Comparison of ENCODE assay signal across 13 cellular contexts in the genomic region with DNA sequence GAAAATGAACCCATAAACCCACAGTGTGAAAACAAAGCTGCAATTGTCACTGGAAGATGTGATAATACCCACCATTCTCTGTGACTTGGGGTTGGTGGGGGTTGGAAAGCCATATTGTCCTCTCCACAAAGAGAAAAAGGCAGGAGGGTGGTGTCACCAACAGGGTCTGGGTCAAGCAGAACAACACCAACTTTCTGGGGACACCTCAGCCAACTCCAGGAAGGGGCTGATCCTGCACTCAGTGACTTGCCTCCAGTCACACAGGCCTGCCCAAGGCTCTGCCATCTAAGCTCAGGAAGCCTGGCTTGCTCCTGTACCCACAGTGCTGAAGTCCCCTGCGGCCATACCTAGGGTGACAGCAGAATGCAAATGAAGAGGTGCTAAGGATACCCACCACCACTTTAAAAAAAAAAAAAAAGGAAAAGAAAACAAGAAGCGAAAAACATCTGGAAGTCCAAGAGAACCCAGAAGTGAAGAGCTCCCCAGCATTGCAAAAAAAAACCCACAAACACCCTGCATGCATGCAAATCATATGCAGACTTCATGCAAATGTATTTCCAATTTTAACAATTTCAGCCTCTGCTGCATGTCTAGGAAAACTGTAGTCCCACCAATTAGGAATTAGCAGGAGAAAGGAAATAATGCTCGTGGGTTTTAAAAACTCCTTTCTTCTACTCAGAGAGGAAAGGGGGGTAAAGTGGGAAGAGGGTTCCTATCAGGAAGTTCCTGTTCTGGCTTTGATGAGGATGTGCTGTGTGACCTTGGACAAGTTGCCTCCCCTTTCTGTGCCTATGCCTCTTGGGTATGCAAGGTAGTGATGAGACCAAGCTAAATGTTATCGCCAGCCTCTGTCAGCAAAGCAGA.
A peak's percentile ranks its signal among the peaks of the same experiment; 100 is the strongest.
DNase-seq lines count a peak whose midpoint lies in the region; ATAC-seq, FAIRE-seq and TF ChIP-seq lines count a peak whose summit lies in the region.
"Had no signal": no experiment of that assay in that cellular context is flagged by ENCODE, and none has a peak within 500 bp of the region (broad histone marks: within the 10 kb centered on the region; RNA-seq: fewer than 3 reads in every experiment).

No MANE protein-coding gene starts in this region.

- no peaks in the 10 kb centered on the region for H3K36me3 ChIP-seq in CD8-positive, alpha-beta T cell (ENCODE audit: insufficient read depth, low read length)
- H3K36me3 ChIP-seq in kidney (ENCODE audit: control insufficient read depth in 1 of 2, insufficient read depth in 2 of 2, low read length in 2 of 2): no peaks in the 10 kb centered on the region
- H3K36me3 ChIP-seq: uterus had no signal

- DNase-seq in CD8-positive, alpha-beta T cell: no peak
- DNase-seq in GM19239 (ENCODE audit: insufficient read length, low spot score) (peak; percentile 36), midbrain (lab: John Stamatoyannopoulos, UW) (peak; percentile 52), left cardiac atrium (no peak), kidney (no peak)
- peak; percentile 38 for DNase-seq in activated CD8-positive, alpha-beta T cell treated with anti-CD3 and anti-CD28 coated beads for 36 hours
- DNase-seq: effector CD8-positive, alpha-beta T cell; heart right ventricle; mesenchymal stem cell; NCI-H2081 treated with DMSO at 0.1 percent for 48 hours; uterus had no signal

- peak overlapping the region; percentile 23 for H3K4me3 Mint-ChIP-seq in CD8-positive, alpha-beta T cell
- peak overlapping the region; percentile 36 for H3K4me3 Mint-ChIP-seq in activated CD8-positive, alpha-beta T cell treated with anti-CD3 and anti-CD28 coated beads for 36 hours

- H3K9ac ChIP-seq in kidney (ENCODE audit: low read length in 2 of 2): no peak overlapping the region

- H3K4me1 ChIP-seq in CD8-positive, alpha-beta T cell (ENCODE audit: insufficient read depth, low read length): peaks cover 90% of the 10 kb centered on the region
- peaks cover 0 to 11% of the 10 kb centered on the region in 2 donors for H3K4me1 ChIP-seq in kidney (ENCODE audit: control insufficient read depth in 1 of 2, insufficient read depth in 1 of 2, low read depth in 1 of 2, low read length in 2 of 2)
- H3K4me1 ChIP-seq: uterus had no signal

- POLR2A ChIA-PET in CD8-positive, alpha-beta T cell (lab: Charles Lee): interaction anchor here (0.5 to 2.7 kb wide), 4 partner anchors 11 to 996 kb away, joined by 3 to 8 read pairs (median 5); partner anchors contain the start of genes B4GALT5 and PREX1
- POLR2A ChIA-PET in activated CD8-positive, alpha-beta T cell treated with anti-CD3 and anti-CD28 coated beads for 36 hours (lab: Charles Lee): interaction anchor here (0.5 to 10.0 kb wide), 10 partner anchors 7 to 132 kb away, joined by 3 to 81 read pairs (median 4); no protein-coding TSS in a partner anchor

- no peak overlapping the region for H3K4me3 ChIP-seq in CD8-positive, alpha-beta T cell (ENCODE audit: low read depth, low read length)
- no peak overlapping the region for H3K4me3 ChIP-seq in kidney (ENCODE audit: low read length in 2 of 2)
- H3K4me3 ChIP-seq: heart right ventricle, uterus had no signal

- H3K36me3 Mint-ChIP-seq in CD8-positive, alpha-beta T cell: peaks cover 37% of the 10 kb centered on the region
- H3K36me3 Mint-ChIP-seq in activated CD8-positive, alpha-beta T cell treated with anti-CD3 and anti-CD28 coated beads for 36 hours (ENCODE audit: low read depth): peaks cover 73% of the 10 kb centered on the region

- intact Hi-C loops in CD8-positive, alpha-beta T cell (cut with DNase I, micrococcal nuclease): loop anchor here (5.0 kb wide), 3 partner anchors 105 to 190 kb away; partner anchors contain the start of gene PREX1 (in 1 of the 2)
- intact Hi-C loops in activated CD8-positive, alpha-beta T cell treated with anti-CD3 and anti-CD28 coated beads for 36 hours (cut with micrococcal nuclease): loop anchor here (2.0 to 5.0 kb wide), 2 partner anchors 50 to 105 kb away; no protein-coding TSS in a partner anchor
- intact Hi-C loops in left cardiac atrium (cut with DNase I) (no loop called here), kidney (cut with DNase I) (no loop called here)

- peaks cover 92% of the 10 kb centered on the region for H3K4me1 Mint-ChIP-seq in CD8-positive, alpha-beta T cell (ENCODE audit: low read depth)
- H3K4me1 Mint-ChIP-seq in activated CD8-positive, alpha-beta T cell treated with anti-CD3 and anti-CD28 coated beads for 36 hours (ENCODE audit: low read depth): peaks cover 88% of the 10 kb centered on the region

- ATAC-seq in CD8-positive, alpha-beta T cell: no peak
- peak; percentile 8 for ATAC-seq in activated CD8-positive, alpha-beta T cell treated with anti-CD3 and anti-CD28 coated beads for 36 hours
- ATAC-seq in HG03469 (IDR thresholded peaks at IDR 0.05; ENCODE audit: unreplicated experiment): no peak
- ATAC-seq in left cardiac atrium: no peak
- ATAC-seq in GM21619 (IDR thresholded peaks at IDR 0.05; ENCODE audit: unreplicated experiment): no peak
- ATAC-seq: heart right ventricle had no signal

- peak overlapping the region; percentile 94 for H3K27ac Mint-ChIP-seq in CD8-positive, alpha-beta T cell
- H3K27ac Mint-ChIP-seq in activated CD8-positive, alpha-beta T cell treated with anti-CD3 and anti-CD28 coated beads for 36 hours: peak overlapping the region; percentile 99

- H3K27me3 Mint-ChIP-seq in CD8-positive, alpha-beta T cell (ENCODE audit: low read depth): no peaks in the 10 kb centered on the region
- H3K27me3 Mint-ChIP-seq in activated CD8-positive, alpha-beta T cell treated with anti-CD3 and anti-CD28 coated beads for 36 hours: no peaks in the 10 kb centered on the region

- CTCF ChIA-PET in CD8-positive, alpha-beta T cell (lab: Charles Lee): interaction anchor here (0.7 to 2.1 kb wide), 7 partner anchors 10 to 188 kb away, joined by 3 to 8 read pairs (median 4); partner anchors contain the start of gene PREX1
- CTCF ChIA-PET in activated CD8-positive, alpha-beta T cell treated with anti-CD3 and anti-CD28 coated beads for 36 hours (lab: Charles Lee): interaction anchor here (1.0 to 2.1 kb wide), 3 partner anchors 17 to 60 kb away, joined by 4 to 11 read pairs (median 7); no protein-coding TSS in a partner anchor

- TF ChIP-seq CTCF in CD8-positive, alpha-beta T cell (IDR thresholded peaks at IDR 0.05): no peak
- no peak for TF ChIP-seq CTCF in activated CD8-positive, alpha-beta T cell treated with anti-CD3 and anti-CD28 coated beads for 36 hours (IDR thresholded peaks at IDR 0.05)
- no peak for TF ChIP-seq CTCF in kidney (IDR thresholded peaks at IDR 0.05; ENCODE audit: borderline replicate concordance, extremely low read depth, insufficient read depth)

- no peaks in the 10 kb centered on the region for H3K27me3 ChIP-seq in CD8-positive, alpha-beta T cell (ENCODE audit: insufficient read depth, low read length)
- H3K27me3 ChIP-seq: heart right ventricle, uterus had no signal

- H3K9me3 Mint-ChIP-seq in CD8-positive, alpha-beta T cell: peaks cover 2% of the 10 kb centered on the region
- no peaks in the 10 kb centered on the region for H3K9me3 Mint-ChIP-seq in activated CD8-positive, alpha-beta T cell treated with anti-CD3 and anti-CD28 coated beads for 36 hours

- H3K27ac ChIP-seq in CD8-positive, alpha-beta T cell (ENCODE audit: low read depth, low read length): peak overlapping the region; percentile 50
- H3K27ac ChIP-seq in kidney (ENCODE audit: low read depth in 2 of 2, low read length in 2 of 2): no peak overlapping the region
- H3K27ac ChIP-seq: uterus had no signal

- H3K9me3 ChIP-seq in CD8-positive, alpha-beta T cell (ENCODE audit: low read length): no peaks in the 10 kb centered on the region
- H3K9me3 ChIP-seq in kidney (ENCODE audit: control insufficient read depth in 1 of 2, low read length in 2 of 2): no peaks in the 10 kb centered on the region
- H3K9me3 ChIP-seq: uterus had no signal

- FAIRE-seq in GM19239 (lab: Jason Lieb, UNC) (peak; percentile 87), kidney (lab: Jason Lieb, UNC) (no peak)

Comparison
In these comparisons a context has a peak if more than half of its experiments do, and no peak if none do; other contexts are left out.
1. DNase-seq: peak in GM19239 (single experiment), activated CD8-positive, alpha-beta T cell treated with anti-CD3 and anti-CD28 coated beads for 36 hours (single experiment) and midbrain (single experiment); none in CD8-positive, alpha-beta T cell (0 of 7), left cardiac atrium (single experiment) and kidney (single experiment).
2. intact Hi-C loops: an anchor here in CD8-positive, alpha-beta T cell (5.0 kb wide) and activated CD8-positive, alpha-beta T cell treated with anti-CD3 and anti-CD28 coated beads for 36 hours (2.0 to 5.0 kb wide); none called in left cardiac atrium and kidney.